ENCODE assay signal across 10 cellular contexts in the genomic region with DNA sequence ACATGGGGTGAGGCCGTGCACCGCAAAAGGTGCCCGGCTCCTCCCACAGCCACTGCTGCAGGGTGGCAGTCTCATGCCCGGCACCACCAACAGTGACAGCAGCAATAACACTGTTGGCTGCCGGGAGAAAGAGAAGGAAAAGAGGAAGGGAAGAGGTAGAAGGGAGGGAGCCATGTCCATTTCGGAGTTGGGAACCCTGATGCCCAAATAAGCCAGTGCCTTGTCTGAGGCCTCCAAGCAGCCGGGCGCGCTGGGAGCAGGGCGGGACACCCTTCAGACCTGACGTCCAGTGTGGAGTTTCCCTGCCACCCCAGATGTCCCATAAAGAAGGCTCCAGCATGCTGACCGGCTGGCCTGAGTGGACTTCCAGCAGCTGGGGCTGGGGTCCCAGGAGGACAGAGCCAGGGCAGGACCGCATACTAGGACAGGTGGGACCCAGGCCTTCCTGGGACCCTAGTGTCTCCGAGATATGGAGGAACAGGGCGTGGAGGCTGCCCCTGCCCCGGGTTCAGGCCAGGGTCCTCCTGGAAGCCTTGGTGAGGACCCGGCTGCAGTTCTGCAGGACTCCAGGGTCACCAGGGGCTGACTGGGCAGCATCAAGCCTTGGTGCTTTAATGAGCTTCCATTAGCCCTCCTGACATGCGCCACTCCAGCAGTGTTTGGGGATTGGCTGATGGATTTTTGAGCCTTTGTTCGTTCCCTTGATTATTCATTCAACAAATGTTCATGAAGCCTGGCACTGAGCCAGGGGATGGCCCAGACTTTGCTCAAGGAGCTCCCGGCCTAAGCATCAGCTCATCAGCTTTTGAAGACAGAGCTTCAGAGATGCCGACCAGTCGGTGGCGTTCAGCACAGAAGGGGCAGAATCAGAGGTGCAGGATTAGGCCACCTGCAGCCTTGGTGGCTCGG.
DNase-seq lines count a peak whose midpoint lies in the region; ATAC-seq and TF ChIP-seq lines count a peak whose summit lies in the region.
"Had no signal": no experiment of that assay in that cellular context is flagged by ENCODE, and none has a peak within 500 bp of the region (broad histone marks: within the 10 kb centered on the region; RNA-seq: fewer than 3 reads in every experiment).

No MANE protein-coding gene starts in this region.

- no peaks in the 10 kb centered on the region for H3K9me2 ChIP-seq in OCI-LY7 (ENCODE audit: insufficient read depth, low read length)

- H2AFZ ChIP-seq in OCI-LY7 (ENCODE audit: low read length) (peak overlapping the region; percentile 89; the same call in 1 of the 2 replicates), osteoblast (ENCODE audit: low read length) (no peak overlapping the region)

- no peak for TF ChIP-seq POLR2A in erythroblast (IDR thresholded peaks at IDR 0.05; ENCODE audit: low read length)

- H4K20me1 ChIP-seq in OCI-LY7 (ENCODE audit: insufficient read depth, low read length), result no peaks in the 10 kb centered on the region
- H4K20me1 ChIP-seq in osteoblast (ENCODE audit: insufficient read depth, low read length), result peaks cover 36% of the 10 kb centered on the region

- intact Hi-C loops in OCI-LY7 (cut with micrococcal nuclease; ENCODE audit: unreplicated experiment), result no loop called here
- intact Hi-C loops in upper lobe of right lung (cut with DNase I), result no loop called here

- H3K4me1 ChIP-seq in OCI-LY7 (ENCODE audit: insufficient read depth, low read length, poor library complexity, severe bottlenecking), result peaks cover 11% of the 10 kb centered on the region
- no peaks in the 10 kb centered on the region for H3K4me1 ChIP-seq in osteoblast (ENCODE audit: insufficient read depth, low read length)
- H3K4me1 ChIP-seq in upper lobe of right lung, result peaks cover 1% of the 10 kb centered on the region

- POLR2A ChIA-PET in OCI-LY7 (lab: Charles Lee), result no interaction called here

- H3K36me3 ChIP-seq in OCI-LY7 (ENCODE audit: insufficient read depth, low read length), result no peaks in the 10 kb centered on the region
- H3K36me3 ChIP-seq in osteoblast (ENCODE audit: insufficient read depth, low read length), result no peaks in the 10 kb centered on the region
- no peaks in the 10 kb centered on the region for H3K36me3 ChIP-seq in upper lobe of right lung

- H3K27me3 ChIP-seq in osteoblast (ENCODE audit: insufficient read depth, low read length) (no peaks in the 10 kb centered on the region), upper lobe of right lung (no peaks in the 10 kb centered on the region)

- CTCF ChIA-PET in OCI-LY7 (lab: Charles Lee; ENCODE audit: unreplicated experiment), result interaction anchor here (0.9 kb wide), 1 partner anchor 25 kb away, joined by 4 read pairs; no protein-coding TSS in a partner anchor

- ATAC-seq in upper lobe of right lung, result no peak
- ATAC-seq in esophagus mucosa, result no peak

- DNase-seq in NCI-H1436 (lab: John Stamatoyannopoulos, UW), result peak; percentile 43
- no peak for DNase-seq in NCI-H1436 treated with DMSO at 0.1 percent for 48 hours (lab: John Stamatoyannopoulos, UW)
- no peak for DNase-seq in OCI-LY7 (ENCODE audit: low spot score)
- peak; percentile 28 to 32 for DNase-seq in erythroblast (lab: John Stamatoyannopoulos, UW)
- DNase-seq in osteoblast (ENCODE audit: insufficient read length, low spot score, missing footprints), result peak; percentile 81
- DNase-seq in SHP77 treated with DMSO at 0.1 percent for 48 hours (lab: John Stamatoyannopoulos, UW), result no peak
- no peak for DNase-seq in upper lobe of right lung
- DNase-seq: NCI-H345 had no signal

- TF ChIP-seq CTCF in OCI-LY7 (conservative IDR thresholded peaks at IDR 0.05; ENCODE audit: low read length) (no peak), osteoblast (IDR thresholded peaks at IDR 0.05; ENCODE audit: extremely low read depth, low read depth, low read length) (no peak), upper lobe of right lung (IDR thresholded peaks at IDR 0.05) (no peak)

- no peaks in the 10 kb centered on the region for H3K79me2 ChIP-seq in OCI-LY7 (ENCODE audit: insufficient read depth, low read depth, low read length)
- no peaks in the 10 kb centered on the region for H3K79me2 ChIP-seq in osteoblast (ENCODE audit: insufficient read depth, low read length)

- no peak overlapping the region for H3K4me3 ChIP-seq in OCI-LY7 (ENCODE audit: low read depth, low read length, poor library complexity, severe bottlenecking)
- no peak overlapping the region for H3K4me3 ChIP-seq in osteoblast (ENCODE audit: insufficient read depth, low read length)
- no peak overlapping the region for H3K4me3 ChIP-seq in upper lobe of right lung
- H3K4me3 ChIP-seq: A549 had no signal

- no TSS peak for BruUV-seq in OCI-LY7 (replicated peaks; lab: Mats Ljungman, UMichigan)

- H3K4me2 ChIP-seq in OCI-LY7 (ENCODE audit: low read length), result no peak overlapping the region
- H3K4me2 ChIP-seq in osteoblast (ENCODE audit: insufficient read depth, low read length), result no peak overlapping the region
- H3K4me2 ChIP-seq: A549 had no signal

- H3K9me3 ChIP-seq in OCI-LY7 (ENCODE audit: low read length), result no peaks in the 10 kb centered on the region
- no peaks in the 10 kb centered on the region for H3K9me3 ChIP-seq in osteoblast (ENCODE audit: low read depth, low read length)
- no peaks in the 10 kb centered on the region for H3K9me3 ChIP-seq in upper lobe of right lung
- H3K9me3 ChIP-seq: A549 had no signal

- H3K27ac ChIP-seq in OCI-LY7 (ENCODE audit: low read depth, low read length, poor library complexity, severe bottlenecking) (no peak overlapping the region), osteoblast (ENCODE audit: low read depth, low read length) (no peak overlapping the region), upper lobe of right lung (no peak overlapping the region)
- H3K27ac ChIP-seq: A549 had no signal

Comparison
In these comparisons a context has a peak if more than half of its experiments do, and no peak if none do; other contexts are left out.
1. DNase-seq: peak in NCI-H1436 (single experiment), erythroblast (2 of 2) and osteoblast (single experiment); none in NCI-H1436 treated with DMSO at 0.1 percent for 48 hours (single experiment), OCI-LY7 (single experiment), SHP77 treated with DMSO at 0.1 percent for 48 hours (single experiment) and upper lobe of right lung (single experiment).